ENCODE assay signal across 1 cellular context in the genomic region with DNA sequence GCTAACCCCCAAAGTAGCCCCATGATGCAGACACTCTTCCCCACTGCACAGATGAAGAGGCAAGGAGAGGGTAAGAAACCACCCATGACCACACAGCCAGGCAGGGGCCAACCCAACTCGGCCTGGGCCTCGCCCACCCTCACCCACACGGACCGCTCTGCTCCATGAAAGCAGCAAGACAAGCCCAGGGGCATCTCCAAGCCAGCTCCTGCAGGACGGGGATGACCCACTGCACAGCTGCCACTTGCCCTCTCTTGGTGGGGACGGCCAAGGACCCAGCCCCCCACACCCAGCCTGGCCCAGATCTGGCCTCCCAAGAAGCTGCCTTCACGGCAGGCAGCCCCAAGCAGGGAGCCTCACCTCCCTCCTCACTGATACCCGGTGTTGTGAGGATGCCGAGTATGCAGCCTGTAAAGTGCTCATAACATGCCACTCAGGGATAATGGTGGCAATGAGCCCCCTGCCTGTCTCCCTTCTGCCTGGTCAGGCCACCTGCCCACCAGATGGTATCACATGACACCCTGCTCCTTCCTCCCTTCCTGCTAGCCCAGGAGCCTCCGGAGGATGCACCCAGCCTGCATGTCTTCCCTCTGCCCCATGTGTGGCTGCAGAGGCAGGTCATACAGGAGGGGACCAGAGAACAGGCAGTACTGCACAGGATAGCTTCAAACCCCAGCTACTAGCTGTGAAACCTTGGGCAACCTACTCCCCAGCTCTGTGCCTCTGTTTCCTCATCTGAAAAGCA.
TF ChIP-seq lines count a peak whose summit lies in the region.

No MANE protein-coding gene starts in this region.

TF ChIP-seq in H1, 55 proteins besides CTCF, POLR2A, EP300 and RAD21 (continued from another document):
- TF ChIP-seq KDM4A (IDR thresholded peaks at IDR 0.05; ENCODE audit: low read depth, low read length, severe bottlenecking), result no peak
- no peak for TF ChIP-seq CTBP2 (IDR thresholded peaks at IDR 0.05; ENCODE audit: borderline replicate concordance, insufficient read depth, insufficient read length, low read length)
- no peak for TF ChIP-seq CBX8 (IDR thresholded peaks at IDR 0.05; ENCODE audit: borderline replicate concordance, low read depth, low read length)
- no peak for TF ChIP-seq BCL11A (IDR thresholded peaks at IDR 0.05; ENCODE audit: low read depth in 2 of 2, low read length in 2 of 2)
- TF ChIP-seq CEBPB (IDR thresholded peaks at IDR 0.05; ENCODE audit: low read depth, low read length), result no peak
